In genomic region chr5:140106101-140106500, GRCh38 we compare ENCODE assay signal across 12 cellular contexts. TPM values are rescaled to one million over a fixed set of nuclear protein-coding genes. Genes with fewer than 3 reads are reported as not detected.
DNase-seq lines count a peak whose midpoint lies in the region; ATAC-seq and TF ChIP-seq lines count a peak whose summit lies in the region.
"Had no signal": no experiment of that assay in that cellular context is flagged by ENCODE, and none has a peak within 500 bp of the region (broad histone marks: within the 10 kb centered on the region; RNA-seq: fewer than 3 reads in every experiment).

No MANE protein-coding gene starts in this region.

- POLR2A ChIA-PET in activated CD4-positive, alpha-beta T cell treated with anti-CD3 and anti-CD28 coated beads for 36 hours (lab: Charles Lee): interaction anchor here (1.0 kb wide), 1 partner anchor 26 kb away, joined by 5 read pairs; no protein-coding TSS in a partner anchor
- POLR2A ChIA-PET in RWPE1 (lab: Yijun Ruan, JAX; ENCODE audit: low non-redundant PET): no interaction called here

- H3K27me3 Mint-ChIP-seq in activated CD4-positive, alpha-beta T cell treated with anti-CD3 and anti-CD28 coated beads for 36 hours: peaks cover 3% of the 10 kb centered on the region
- H3K27me3 Mint-ChIP-seq in activated CD4-positive, alpha-beta T cell treated with anti-CD3 and anti-CD28 coated beads, Interleukin-2, amount 10 ng/mL, durations not matched to agents 24 days and 14 days: peaks cover 55% of the 10 kb centered on the region

- peaks cover 30% of the 10 kb centered on the region for H3K4me1 Mint-ChIP-seq in activated CD4-positive, alpha-beta T cell treated with anti-CD3 and anti-CD28 coated beads for 36 hours
- peaks cover 24% of the 10 kb centered on the region for H3K4me1 Mint-ChIP-seq in activated CD4-positive, alpha-beta T cell treated with anti-CD3 and anti-CD28 coated beads, Interleukin-2, amount 10 ng/mL, durations not matched to agents 24 days and 14 days

- H3K27me3 ChIP-seq in foreskin keratinocyte: no peaks in the 10 kb centered on the region
- no peaks in the 10 kb centered on the region for H3K27me3 ChIP-seq in suprapubic skin

- H3K9me3 Mint-ChIP-seq in activated CD4-positive, alpha-beta T cell treated with anti-CD3 and anti-CD28 coated beads for 36 hours (ENCODE audit: low read depth): no peaks in the 10 kb centered on the region
- no peaks in the 10 kb centered on the region for H3K9me3 Mint-ChIP-seq in activated CD4-positive, alpha-beta T cell treated with anti-CD3 and anti-CD28 coated beads, Interleukin-2, amount 10 ng/mL, durations not matched to agents 24 days and 14 days

- peaks cover 3% of the 10 kb centered on the region for H3K36me3 Mint-ChIP-seq in activated CD4-positive, alpha-beta T cell treated with anti-CD3 and anti-CD28 coated beads for 36 hours (ENCODE audit: low read depth)
- H3K36me3 Mint-ChIP-seq in activated CD4-positive, alpha-beta T cell treated with anti-CD3 and anti-CD28 coated beads, Interleukin-2, amount 10 ng/mL, durations not matched to agents 24 days and 14 days (ENCODE audit: low read depth): peaks cover 5% of the 10 kb centered on the region

- intact Hi-C loops in activated CD4-positive, alpha-beta T cell treated with anti-CD3 and anti-CD28 coated beads for 36 hours (cut with DNase I, micrococcal nuclease): loop anchor here (2.0 to 10.0 kb wide), 6 partner anchors 34 to 1891 kb away; partner anchors contain the start of gene CDC23 (in 1 of the 2)
- intact Hi-C loops in activated CD4-positive, alpha-beta T cell treated with anti-CD3 and anti-CD28 coated beads, Interleukin-2, amount 10 ng/mL, durations not matched to agents 24 days and 14 days (cut with micrococcal nuclease): loop anchor here (5.0 kb wide), 1 partner anchor 296 kb away; the partner anchor contains the start of gene ANKHD1
- intact Hi-C loops in posterior cingulate gyrus (cut with DNase I): no loop called here

- 46% methylated on average over 5 of the region's 5 CpGs for WGBS in suprapubic skin

- no peak for ATAC-seq in activated CD4-positive, alpha-beta T cell treated with anti-CD3 and anti-CD28 coated beads for 36 hours
- no peak for ATAC-seq in foreskin keratinocyte
- ATAC-seq: left lobe of liver had no signal

- TF ChIP-seq EP300 in suprapubic skin (IDR thresholded peaks at IDR 0.05): no peak

- no peak for DNase-seq in activated CD4-positive, alpha-beta T cell treated with anti-CD3 and anti-CD28 coated beads for 36 hours
- no peak for DNase-seq in activated CD4-positive, alpha-beta T cell treated with anti-CD3 and anti-CD28 coated beads, Interleukin-2, amount 10 ng/mL, durations not matched to agents 24 days and 14 days
- no peak for DNase-seq in RWPE1 (ENCODE audit: low spot score)
- no peak for DNase-seq in foreskin keratinocyte
- no peak for DNase-seq in suprapubic skin (ENCODE audit: low spot score in 2 of 2)
- no peak for DNase-seq in posterior cingulate gyrus
- no peak for DNase-seq in effector CD8-positive, alpha-beta T cell (lab: John Stamatoyannopoulos, UW)
- no peak for DNase-seq in 8988T
- DNase-seq: activated CD8-positive, alpha-beta memory T cell treated with anti-CD3 and anti-CD28 coated beads, Interleukin-2, amount 50 U/mL, for 4 hours; BE2C; KG1 had no signal

- H3K9me3 ChIP-seq in suprapubic skin: no peaks in the 10 kb centered on the region
- H3K9me3 ChIP-seq: BE2C had no signal

- peak overlapping the region; percentile 99 for H3K4me3 Mint-ChIP-seq in activated CD4-positive, alpha-beta T cell treated with anti-CD3 and anti-CD28 coated beads for 36 hours
- H3K4me3 Mint-ChIP-seq in activated CD4-positive, alpha-beta T cell treated with anti-CD3 and anti-CD28 coated beads, Interleukin-2, amount 10 ng/mL, durations not matched to agents 24 days and 14 days: no peak overlapping the region

- H3K27ac ChIP-seq in RWPE1: no peak overlapping the region
- H3K27ac ChIP-seq in foreskin keratinocyte: no peak overlapping the region
- peak overlapping the region; percentile 96 for H3K27ac ChIP-seq in suprapubic skin

- no peak overlapping the region for H3K4me3 ChIP-seq in suprapubic skin

- peak; percentile 23; the same call in 1 of the 2 replicates for TF ChIP-seq CTCF in RWPE1 (conservative IDR thresholded peaks at IDR 0.05; ENCODE audit: low read depth)
- TF ChIP-seq CTCF in foreskin keratinocyte (conservative IDR thresholded peaks at IDR 0.05): peak; percentile 43
- no peak for TF ChIP-seq CTCF in suprapubic skin (IDR thresholded peaks at IDR 0.05)

- peaks cover 16% of the 10 kb centered on the region for H3K4me1 ChIP-seq in foreskin keratinocyte
- H3K4me1 ChIP-seq in suprapubic skin: peaks cover 37% of the 10 kb centered on the region
- H3K4me1 ChIP-seq: BE2C had no signal

- CTCF ChIA-PET in activated CD4-positive, alpha-beta T cell treated with anti-CD3 and anti-CD28 coated beads for 36 hours (lab: Charles Lee): interaction anchor here (1.2 to 2.8 kb wide), 6 partner anchors 11 to 137 kb away, joined by 4 to 9 read pairs (median 5); no protein-coding TSS in a partner anchor
- CTCF ChIA-PET in RWPE1 (lab: Yijun Ruan, JAX): interaction anchor here (0.7 to 1.1 kb wide), 5 partner anchors 9 to 138 kb away, joined by 3 to 5 read pairs (median 4); no protein-coding TSS in a partner anchor

- TF ChIP-seq POLR2A in suprapubic skin (IDR thresholded peaks at IDR 0.05): no peak

- peak overlapping the region; percentile 5 for H3K27ac Mint-ChIP-seq in activated CD4-positive, alpha-beta T cell treated with anti-CD3 and anti-CD28 coated beads for 36 hours
- H3K27ac Mint-ChIP-seq in activated CD4-positive, alpha-beta T cell treated with anti-CD3 and anti-CD28 coated beads, Interleukin-2, amount 10 ng/mL, durations not matched to agents 24 days and 14 days: no peak overlapping the region

- H3K36me3 ChIP-seq in suprapubic skin: no peaks in the 10 kb centered on the region
- H3K36me3 ChIP-seq: BE2C had no signal

RNA-seq across cellular contexts. Expression of gene PURA, which starts 7.8 kb away (rescaled TPM):
- total RNA-seq in activated CD4-positive, alpha-beta T cell treated with anti-CD3 and anti-CD28 coated beads for 36 hours: 10 to 100 TPM in 1 of 2 experiments, 1 to 10 TPM in 1; 9.5 to 10.7 TPM
- total RNA-seq in activated CD4-positive, alpha-beta T cell treated with anti-CD3 and anti-CD28 coated beads, Interleukin-2, amount 10 ng/mL, durations not matched to agents 24 days and 14 days: 11.1 and 12.0 TPM in 2 replicates
- total RNA-seq in foreskin keratinocyte (8.7 and 9.2 TPM in 2 replicates), suprapubic skin (10 to 100 TPM; 12.5 to 31.8 (median 21.9) TPM)
- polyA plus RNA-seq in foreskin keratinocyte: 2.3 and 2.8 TPM in 2 replicates

RNA-seq across cellular contexts. Expression of gene IGIP, which starts 19.6 kb away (rescaled TPM):
- 1 to 10 TPM; 1.7 to 1.9 TPM for total RNA-seq in activated CD4-positive, alpha-beta T cell treated with anti-CD3 and anti-CD28 coated beads for 36 hours
- 2.8 TPM in 2 replicates for total RNA-seq in activated CD4-positive, alpha-beta T cell treated with anti-CD3 and anti-CD28 coated beads, Interleukin-2, amount 10 ng/mL, durations not matched to agents 24 days and 14 days
- total RNA-seq in foreskin keratinocyte (1.4 and 1.6 TPM in 2 replicates), suprapubic skin (10 to 100 TPM in 2 of 4 donors, 1 to 10 TPM in 2; 6.1 to 16.5 (median 11.6) TPM)
- polyA plus RNA-seq in foreskin keratinocyte: 0.83 and 0.95 TPM in 2 replicates

Comparison
In these comparisons a context has a peak if more than half of its experiments do, and no peak if none do; other contexts are left out.
1. CTCF ChIP-seq: peak in RWPE1 (single experiment) and foreskin keratinocyte (single experiment); none in suprapubic skin (0 of 2).